In the genomic region with DNA sequence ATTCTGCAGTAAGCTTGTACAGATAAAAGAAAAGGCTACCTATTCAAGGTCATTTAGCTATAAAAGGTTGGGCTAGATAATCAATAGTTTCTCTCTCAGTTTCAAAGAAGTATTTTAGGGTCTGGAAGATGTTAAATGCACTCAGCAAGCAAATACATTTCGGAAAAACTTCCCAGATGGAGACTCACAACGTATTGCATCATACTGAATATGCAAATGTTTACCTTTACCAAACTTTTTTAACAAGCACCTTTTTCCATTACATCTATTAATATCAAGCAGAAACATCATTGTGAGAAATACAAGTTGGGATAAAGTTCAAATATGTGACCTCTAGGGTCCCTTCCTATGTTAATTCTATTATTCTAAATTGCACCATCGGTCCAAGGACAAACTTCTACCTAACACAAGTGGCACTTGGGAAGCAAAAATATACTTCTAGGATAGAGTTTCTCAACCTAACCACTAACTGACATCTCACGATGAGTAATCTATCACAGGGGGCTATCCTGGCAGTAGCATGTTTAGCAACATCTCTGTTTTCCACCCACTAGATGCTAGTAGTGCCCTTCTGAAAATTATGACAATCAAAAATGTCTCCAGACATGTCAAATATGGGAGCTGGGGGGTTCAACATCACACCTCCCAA, we compare ENCODE assay signal across 10 cellular contexts. TPM values are rescaled to one million over a fixed set of nuclear protein-coding genes. Genes with fewer than 3 reads are reported as not detected.
A peak's percentile ranks its signal among the peaks of the same experiment; 100 is the strongest.
DNase-seq lines count a peak whose midpoint lies in the region; ATAC-seq, FAIRE-seq and TF ChIP-seq lines count a peak whose summit lies in the region.
"Had no signal": no experiment of that assay in that cellular context is flagged by ENCODE, and none has a peak within 500 bp of the region (broad histone marks: within the 10 kb centered on the region; RNA-seq: fewer than 3 reads in every experiment).

No MANE protein-coding gene starts in this region.

- peaks cover 53% of the 10 kb centered on the region for H3K4me1 Mint-ChIP-seq in astrocyte (ENCODE audit: low read depth, unreplicated experiment)
- H3K4me1 Mint-ChIP-seq in natural killer cell treated with Interleukin-12 subunit alpha and Interleukin-12 subunit beta and Interleukin-15 and Interleukin-18, amount 100 ng/mL, for 72 hours (ENCODE audit: low read depth in 2 of 2): peaks cover 72 to 75% of the 10 kb centered on the region in 2 donors

- H3K9ac ChIP-seq in GM23248 (no peak overlapping the region), astrocyte (ENCODE audit: low read length) (no peak overlapping the region)

- DNase-seq in GM23248 (peak; percentile 68), M059J (ENCODE audit: low read depth) (peak; percentile 76), astrocyte (ENCODE audit: low read depth) (peak; percentile 54), MG63 (no peak)
- no peak for DNase-seq in natural killer cell treated with Interleukin-12 subunit alpha and Interleukin-12 subunit beta and Interleukin-15 and Interleukin-18, amount 100 ng/mL, for 72 hours (ENCODE audit: low spot score)
- DNase-seq in stimulated activated CD4-positive, alpha-beta T cell treated with anti-CD3 and anti-CD28 coated beads, Interleukin-12 subunit alpha, Interleukin-12 subunit beta, amount 100 ng/mL, for 4 hours: no peak
- DNase-seq: stimulated activated CD4-positive, alpha-beta T cell treated with anti-CD3 and anti-CD28 coated beads, Interleukin-4, amount 100 ng/mL, for 1 hour; uterus had no signal

- H3K4me3 Mint-ChIP-seq in astrocyte (ENCODE audit: unreplicated experiment): no peak overlapping the region
- H3K4me3 Mint-ChIP-seq in natural killer cell treated with Interleukin-12 subunit alpha and Interleukin-12 subunit beta and Interleukin-15 and Interleukin-18, amount 100 ng/mL, for 72 hours: peak overlapping the region; percentile 84

- H3K27ac ChIP-seq in GM23248 (peak overlapping the region; percentile 3; the same call in 1 of the 2 replicates), astrocyte (ENCODE audit: low read depth, low read length) (no peak overlapping the region)
- H3K27ac ChIP-seq: uterus had no signal

- H3K9me3 Mint-ChIP-seq in astrocyte (ENCODE audit: unreplicated experiment): no peaks in the 10 kb centered on the region
- H3K9me3 Mint-ChIP-seq in natural killer cell treated with Interleukin-12 subunit alpha and Interleukin-12 subunit beta and Interleukin-15 and Interleukin-18, amount 100 ng/mL, for 72 hours: no peaks in the 10 kb centered on the region

- FAIRE-seq in astrocyte (lab: Jason Lieb, UNC): no peak
- FAIRE-seq: endothelial cell of umbilical vein had no signal

- no peak for TF ChIP-seq CTCF in astrocyte (IDR thresholded peaks at IDR 0.05; ENCODE audit: insufficient read depth, low read depth, low read length)

- H3F3A ChIP-seq in GM23248 (ENCODE audit: insufficient read depth): peaks cover 36% of the 10 kb centered on the region

- peak; percentile 86 to 90 for ATAC-seq in natural killer cell treated with Interleukin-12 subunit alpha and Interleukin-12 subunit beta and Interleukin-15 and Interleukin-18, amount 100 ng/mL, for 72 hours
- ATAC-seq in GM21737 (IDR thresholded peaks at IDR 0.05; ENCODE audit: unreplicated experiment): no peak

- peaks cover 100% of the 10 kb centered on the region for H3K79me2 ChIP-seq in GM23248 (ENCODE audit: insufficient read depth)
- peaks cover 100% of the 10 kb centered on the region for H3K79me2 ChIP-seq in astrocyte (ENCODE audit: insufficient read depth, low read length)

- no peaks in the 10 kb centered on the region for H3K27me3 Mint-ChIP-seq in astrocyte (ENCODE audit: low read depth, unreplicated experiment)
- no peaks in the 10 kb centered on the region for H3K27me3 Mint-ChIP-seq in natural killer cell treated with Interleukin-12 subunit alpha and Interleukin-12 subunit beta and Interleukin-15 and Interleukin-18, amount 100 ng/mL, for 72 hours

- peaks cover 77% of the 10 kb centered on the region for H4K20me1 ChIP-seq in GM23248 (ENCODE audit: insufficient read depth)
- peaks cover 100% of the 10 kb centered on the region for H4K20me1 ChIP-seq in astrocyte (ENCODE audit: insufficient read depth, low read length)

- H3K27me3 ChIP-seq in GM23248 (replicated peaks; ENCODE audit: insufficient read depth) (no peaks in the 10 kb centered on the region), astrocyte (ENCODE audit: insufficient read depth, low read length) (no peaks in the 10 kb centered on the region), MG63 (no peaks in the 10 kb centered on the region)
- H3K27me3 ChIP-seq: uterus had no signal

- H3K27ac Mint-ChIP-seq in astrocyte (ENCODE audit: unreplicated experiment): peak overlapping the region; percentile 21
- peak overlapping the region; percentile 86 to 96 for H3K27ac Mint-ChIP-seq in natural killer cell treated with Interleukin-12 subunit alpha and Interleukin-12 subunit beta and Interleukin-15 and Interleukin-18, amount 100 ng/mL, for 72 hours

- H3K4me1 ChIP-seq in GM23248 (ENCODE audit: insufficient read depth) (peaks cover 49% of the 10 kb centered on the region), astrocyte (ENCODE audit: insufficient read depth, low read length) (peaks cover 9% of the 10 kb centered on the region)

- H2AFZ ChIP-seq in GM23248 (no peak overlapping the region), astrocyte (ENCODE audit: low read depth, low read length) (no peak overlapping the region)

- in situ Hi-C loops in GM23248 (cut with MboI): no loop called here

- H3K36me3 ChIP-seq in GM23248 (ENCODE audit: low read depth) (no peaks in the 10 kb centered on the region), astrocyte (ENCODE audit: insufficient read depth, low read length) (no peaks in the 10 kb centered on the region), MG63 (peaks cover 7% of the 10 kb centered on the region)
- H3K36me3 ChIP-seq: uterus had no signal

- H3K9me3 ChIP-seq in GM23248 (ENCODE audit: low read depth) (no peaks in the 10 kb centered on the region), astrocyte (ENCODE audit: insufficient read depth, low read depth, low read length) (no peaks in the 10 kb centered on the region), MG63 (no peaks in the 10 kb centered on the region)
- H3K9me3 ChIP-seq: uterus had no signal

- H3K4me2 ChIP-seq in GM23248 (ENCODE audit: unreplicated experiment) (peak overlapping the region; percentile 34), astrocyte (ENCODE audit: low read length) (peak overlapping the region; percentile 11)

- 0 out of 2 replicates have a peak overlapping the region, but pooled peaks have one; percentile 0 for H3K4me3 ChIP-seq in GM23248
- no peak overlapping the region for H3K4me3 ChIP-seq in astrocyte (ENCODE audit: insufficient read depth, low read depth, low read length)
- H3K4me3 ChIP-seq in MG63: no peak overlapping the region
- H3K4me3 ChIP-seq: uterus had no signal

- H3K9me2 ChIP-seq in GM23248 (ENCODE audit: insufficient read depth): no peaks in the 10 kb centered on the region

- H3K36me3 Mint-ChIP-seq in astrocyte (ENCODE audit: low read depth, unreplicated experiment): no peaks in the 10 kb centered on the region
- no peaks in the 10 kb centered on the region for H3K36me3 Mint-ChIP-seq in natural killer cell treated with Interleukin-12 subunit alpha and Interleukin-12 subunit beta and Interleukin-15 and Interleukin-18, amount 100 ng/mL, for 72 hours

- 30 to 33% methylated on average over 4 of the region's 4 CpGs for WGBS in GM23248 (ENCODE audit: low coverage in 1 of 2, low lambda C conversion rate in 2 of 2, missing lambda C conversion rate in 2 of 2), 2 experiments

RNA-seq across cellular contexts. Expression of gene KANSL1, which starts 14.6 kb away (rescaled TPM):
- total RNA-seq in GM23248 (2014; rRNA removed; shearing (Covaris generic)): 38.2 and 69.0 TPM in 2 replicates
- 10.9 and 12.2 TPM in 2 replicates for polyA plus RNA-seq in GM23248 (2016; fragmentation: Nextera tagmentation; extraction: Ambion mirVana)
- total RNA-seq in M059J (2014; rRNA removed; shearing (Covaris generic)): 18.4 and 30.7 TPM in 2 replicates
- 97.1 and 99.8 TPM in 2 replicates for total RNA-seq in astrocyte
- 100 to 1,000 TPM; 127 to 161 TPM for total RNA-seq in natural killer cell treated with Interleukin-12 subunit alpha and Interleukin-12 subunit beta and Interleukin-15 and Interleukin-18, amount 100 ng/mL, for 72 hours
- total RNA-seq in MG63 (2014; rRNA removed; shearing (Covaris generic); ENCODE audit: low replicate concordance): 15.2 and 23.8 TPM in 2 replicates

Comparison
In these comparisons a context has a peak if more than half of its experiments do, and no peak if none do; other contexts are left out.
1. DNase-seq: peak in GM23248 (single experiment), M059J (single experiment) and astrocyte (single experiment); none in natural killer cell treated with Interleukin-12 subunit alpha and Interleukin-12 subunit beta and Interleukin-15 and Interleukin-18, amount 100 ng/mL, for 72 hours (single experiment), MG63 (single experiment) and stimulated activated CD4-positive, alpha-beta T cell treated with anti-CD3 and anti-CD28 coated beads, Interleukin-12 subunit alpha, Interleukin-12 subunit beta, amount 100 ng/mL, for 4 hours (single experiment).